8 cellular contexts compared by ENCODE assay signal in genomic region chr14:90827919-90828610, GRCh38. TPM values are rescaled to one million over a fixed set of nuclear protein-coding genes. Genes with fewer than 3 reads are reported as not detected.
DNase-seq lines count a peak whose midpoint lies in the region; FAIRE-seq and TF ChIP-seq lines count a peak whose summit lies in the region.

No MANE protein-coding gene starts in this region.

- no peaks in the 10 kb centered on the region for H3K36me3 ChIP-seq in Loucy (ENCODE audit: insufficient read depth, low read length)
- no peaks in the 10 kb centered on the region for H3K36me3 ChIP-seq in SJCRH30
- H3K36me3 ChIP-seq in neuron (ENCODE audit: insufficient read depth, low read length): no peaks in the 10 kb centered on the region
- H3K36me3 ChIP-seq in stomach smooth muscle (ENCODE audit: control insufficient read depth in 2 of 2, insufficient read depth in 2 of 2, low read length in 2 of 2): no peaks in the 10 kb centered on the region

- peak overlapping the region; percentile 86 for H2BK12ac ChIP-seq in H9 (ENCODE audit: insufficient read length, low read depth, low read length)

- H3K9ac ChIP-seq in H9 (ENCODE audit: extremely low read depth, insufficient read length, low read length): no peak overlapping the region
- H3K9ac ChIP-seq in Loucy (ENCODE audit: low read depth, low read length, poor library complexity, severe bottlenecking): peak overlapping the region; percentile 79
- H3K9ac ChIP-seq in stomach smooth muscle (ENCODE audit: low read length in 2 of 2): peak overlapping the region; percentile 69 to 88

- no peak overlapping the region for H4K8ac ChIP-seq in H9 (replicated peaks; ENCODE audit: insufficient read length, low read depth, low read length)

- peaks cover 4% of the 10 kb centered on the region for H3K23me2 ChIP-seq in H9 (ENCODE audit: insufficient read length, low read depth, low read length, poor library complexity, severe bottlenecking)

- H3K9me2 ChIP-seq in Loucy (replicated peaks; ENCODE audit: low read depth, low read length): no peaks in the 10 kb centered on the region

- CTCF ChIA-PET in activated naive CD4-positive, alpha-beta T cell treated with anti-CD3 and anti-CD28 coated beads for 36 hours (lab: Charles Lee): interaction anchor here (0.6 to 1.0 kb wide), 4 partner anchors 12 to 328 kb away, joined by 3 to 5 read pairs (median 4); partner anchors contain the start of gene TTC7B

- H4K5ac ChIP-seq in H9 (ENCODE audit: insufficient read length, low read depth, low read length): no peak overlapping the region

- intact Hi-C loops in activated naive CD4-positive, alpha-beta T cell treated with anti-CD3 and anti-CD28 coated beads for 36 hours (cut with micrococcal nuclease): loop anchor here (1.0 to 5.0 kb wide), 5 partner anchors 70 to 871 kb away; partner anchors contain the start of genes CALM1 and DGLUCY

- no peak overlapping the region for H3T11ph ChIP-seq in H9 (ENCODE audit: low read length)

- peak overlapping the region; percentile 98 for H2AFZ ChIP-seq in H9 (ENCODE audit: low read length)
- peak overlapping the region; percentile 100 for H2AFZ ChIP-seq in Loucy (ENCODE audit: low read length)
- peak overlapping the region; percentile 62 for H2AFZ ChIP-seq in neuron (ENCODE audit: low read depth, low read length)

- peaks cover 7 to 15% (median 9%) of the 10 kb centered on the region in 3 experiments for H3K36me3 Mint-ChIP-seq in H9 (ENCODE audit: insufficient read depth in 1 of 3, low read depth in 3 of 3)
- H3K36me3 Mint-ChIP-seq in activated naive CD4-positive, alpha-beta T cell treated with anti-CD3 and anti-CD28 coated beads for 36 hours (ENCODE audit: low read depth): no peaks in the 10 kb centered on the region

- H3K79me2 ChIP-seq in H9 (ENCODE audit: insufficient read depth, low read length) (no peaks in the 10 kb centered on the region), Loucy (ENCODE audit: insufficient read depth, low read length) (no peaks in the 10 kb centered on the region)

- H3K4me2 ChIP-seq in H9 (ENCODE audit: insufficient read depth, insufficient read length, low read length) (peak overlapping the region; percentile 79), Loucy (ENCODE audit: low read depth, low read length, poor library complexity, severe bottlenecking) (peak overlapping the region; percentile 100)

- H2BK15ac ChIP-seq in H9 (ENCODE audit: low read depth, low read length): no peak overlapping the region

- H3K4ac ChIP-seq in H9 (ENCODE audit: low read depth, low read length): no peak overlapping the region

- H3K14ac ChIP-seq in H9 (ENCODE audit: insufficient read depth, low read length): 0 out of 2 replicates have a peak overlapping the region, but pooled peaks have one; percentile 78

- TF ChIP-seq CTCF in H9 (conservative IDR thresholded peaks at IDR 0.05) (no peak), Loucy (conservative IDR thresholded peaks at IDR 0.05; ENCODE audit: low read length) (no peak)

- H3K27me3 Mint-ChIP-seq in H9 (ENCODE audit: low read depth): peaks cover 86% of the 10 kb centered on the region
- H3K27me3 Mint-ChIP-seq in activated naive CD4-positive, alpha-beta T cell treated with anti-CD3 and anti-CD28 coated beads for 36 hours (ENCODE audit: low read depth): no peaks in the 10 kb centered on the region

- H3K23ac ChIP-seq in H9 (ENCODE audit: insufficient read length, low read depth, low read length): no peak overlapping the region

- no peak overlapping the region for H4K91ac ChIP-seq in H9 (ENCODE audit: insufficient read length, low read depth, low read length)

- H3K27ac Mint-ChIP-seq in H9: no peak overlapping the region
- H3K27ac Mint-ChIP-seq in activated naive CD4-positive, alpha-beta T cell treated with anti-CD3 and anti-CD28 coated beads for 36 hours: peak overlapping the region; percentile 66

- no peaks in the 10 kb centered on the region for H3K9me3 ChIP-seq in H9 (ENCODE audit: control insufficient read depth, low read depth, low read length)
- H3K9me3 ChIP-seq in Loucy (ENCODE audit: insufficient read depth, low read depth, low read length): no peaks in the 10 kb centered on the region; the same call in 1 of the 2 replicates
- H3K9me3 ChIP-seq in SJCRH30 (replicated peaks): peaks cover 4% of the 10 kb centered on the region
- H3K9me3 ChIP-seq in neuron (ENCODE audit: low read length): no peaks in the 10 kb centered on the region
- peaks cover 0 to 4% of the 10 kb centered on the region in 2 donors for H3K9me3 ChIP-seq in stomach smooth muscle (ENCODE audit: control insufficient read depth in 2 of 2, low read length in 2 of 2)

- H3F3A ChIP-seq in Loucy (ENCODE audit: low read depth): no peaks in the 10 kb centered on the region

- H3K4me1 ChIP-seq in H9 (ENCODE audit: insufficient read depth, low read length) (no peaks in the 10 kb centered on the region; the same call in 1 of the 2 replicates), Loucy (ENCODE audit: insufficient read depth, low read length, poor library complexity, severe bottlenecking) (peaks cover 23% of the 10 kb centered on the region), SJCRH30 (0 out of 2 replicates have a peak, but pooled peaks cover 2% of the 10 kb centered on the region), neuron (ENCODE audit: insufficient read depth, low read length) (peaks cover 8% of the 10 kb centered on the region), stomach smooth muscle (ENCODE audit: control insufficient read depth, insufficient read depth, low read length) (peaks cover 15% of the 10 kb centered on the region)

- no peaks in the 10 kb centered on the region for H4K20me1 ChIP-seq in H9 (ENCODE audit: control insufficient read depth, insufficient read depth, insufficient read length)
- no peaks in the 10 kb centered on the region for H4K20me1 ChIP-seq in Loucy (ENCODE audit: insufficient read depth, low read length, poor library complexity, severe bottlenecking)

- H3K4me3 ChIP-seq in Loucy (ENCODE audit: low read length, poor library complexity, severe bottlenecking) (peak overlapping the region; percentile 83), SJCRH30 (peak overlapping the region; percentile 50), neuron (ENCODE audit: low read length) (peak overlapping the region; percentile 43), stomach smooth muscle (ENCODE audit: low read length in 2 of 2) (peak overlapping the region; percentile 75 to 81)

- H3K56ac ChIP-seq in H9 (ENCODE audit: insufficient read length, low read depth, low read length): no peak overlapping the region

- no peak for FAIRE-seq in frontal cortex (lab: Jason Lieb, UNC)

- H2BK20ac ChIP-seq in H9 (ENCODE audit: low read depth, low read length, poor library complexity, severe bottlenecking): no peak overlapping the region

- peaks cover 2 to 7% of the 10 kb centered on the region in 2 experiments; a peak in 2 of 4 replicates for H3K4me1 Mint-ChIP-seq in H9
- peaks cover 17% of the 10 kb centered on the region for H3K4me1 Mint-ChIP-seq in activated naive CD4-positive, alpha-beta T cell treated with anti-CD3 and anti-CD28 coated beads for 36 hours (ENCODE audit: low read depth)

- H2BK120ac ChIP-seq in H9 (ENCODE audit: low read depth, low read length, poor library complexity, severe bottlenecking): no peak overlapping the region

- H3K27me3 ChIP-seq in H9 (ENCODE audit: insufficient read depth, low read length) (no peaks in the 10 kb centered on the region; the same call in 1 of the 2 replicates), Loucy (ENCODE audit: insufficient read depth, low read length, poor library complexity, severe bottlenecking) (no peaks in the 10 kb centered on the region), SJCRH30 (no peaks in the 10 kb centered on the region), neuron (ENCODE audit: insufficient read depth, low read length) (peaks cover 11% of the 10 kb centered on the region), stomach smooth muscle (ENCODE audit: control insufficient read depth in 1 of 2, insufficient read depth in 2 of 2, low read length in 2 of 2) (no peaks in the 10 kb centered on the region)

- no peak overlapping the region for H3K18ac ChIP-seq in H9 (ENCODE audit: insufficient read length, low read depth, low read length)

- no peaks in the 10 kb centered on the region for H3K79me1 ChIP-seq in H9 (ENCODE audit: insufficient read depth, low read depth, low read length, poor library complexity, severe bottlenecking)

- H3K9me3 Mint-ChIP-seq in H9: peaks cover 19 to 31% of the 10 kb centered on the region in 2 experiments
- H3K9me3 Mint-ChIP-seq in activated naive CD4-positive, alpha-beta T cell treated with anti-CD3 and anti-CD28 coated beads for 36 hours: peaks cover 8% of the 10 kb centered on the region

- no peak overlapping the region for H2BK5ac ChIP-seq in H9 (ENCODE audit: insufficient read length, low read length)

- WGBS in H9 (ENCODE audit: extremely low coverage, insufficient read length, low lambda C conversion rate): no CpG with 5 or more reads among the region's 42 CpGs

- no peak overlapping the region for H3K27ac ChIP-seq in H9 (ENCODE audit: insufficient read length, low read depth, low read length)
- peak overlapping the region; percentile 46 for H3K27ac ChIP-seq in SJCRH30
- H3K27ac ChIP-seq in stomach smooth muscle (ENCODE audit: low read length): peak overlapping the region; percentile 75

- DNase-seq in EH (ENCODE audit: low read depth): peak; percentile 90
- peak; percentile 96 for DNase-seq in H9
- peak; percentile 90 to 91 for DNase-seq in SJCRH30
- peak; percentile 96 for DNase-seq in activated naive CD4-positive, alpha-beta T cell treated with anti-CD3 and anti-CD28 coated beads for 36 hours
- peak; percentile 94 to 99 for DNase-seq in frontal cortex (ENCODE audit: low spot score in 2 of 2)

- H3K4me3 Mint-ChIP-seq in H9: peak overlapping the region; percentile 41 to 71; a peak in 4 of 5 replicates
- peak overlapping the region; percentile 76 for H3K4me3 Mint-ChIP-seq in activated naive CD4-positive, alpha-beta T cell treated with anti-CD3 and anti-CD28 coated beads for 36 hours

- no peak overlapping the region for H2AK5ac ChIP-seq in H9 (ENCODE audit: insufficient read length, low read length)

RNA-seq across cellular contexts. Expression of gene TTC7B, which starts 11.8 kb away (rescaled TPM):
- 30.3 and 33.7 TPM in 2 replicates for total RNA-seq in H9 (2021)
- total RNA-seq in SJCRH30 (2014; rRNA removed; shearing (Covaris generic)): 31.7 and 45.9 TPM in 2 replicates
- 1 to 10 TPM; 5.6 to 6.5 TPM for total RNA-seq in activated naive CD4-positive, alpha-beta T cell treated with anti-CD3 and anti-CD28 coated beads for 36 hours
- total RNA-seq in frontal cortex: 10.6 TPM
